4 cellular contexts compared by ENCODE assay signal in the genomic region with DNA sequence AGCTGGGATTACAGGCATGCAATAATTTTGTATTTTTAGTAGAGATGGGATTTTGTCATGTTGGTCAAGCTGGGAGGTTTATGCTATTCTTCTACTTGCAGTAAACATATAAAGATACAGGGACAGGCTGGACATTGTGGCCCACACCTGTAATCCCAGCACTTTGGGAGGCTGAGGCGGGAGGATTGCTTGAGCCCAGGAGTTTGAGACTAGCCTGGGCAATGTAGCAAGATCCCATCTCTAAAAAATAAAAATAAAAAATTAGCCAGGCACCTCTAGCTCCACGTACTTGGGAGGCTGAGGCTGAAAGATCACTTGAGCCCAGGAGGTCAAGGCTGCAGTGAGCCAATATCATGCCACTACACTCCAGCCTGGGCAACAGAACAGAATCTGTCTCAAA.
TF ChIP-seq lines count a peak whose summit lies in the region.

No MANE protein-coding gene starts in this region.

TF ChIP-seq in HEK293, 187 proteins besides CTCF, POLR2A, EP300 and RAD21:
- peak; percentile 52; the same call in 1 of the 2 replicates for TF ChIP-seq ZNF121 (tag by site-specific recombination; IDR thresholded peaks at IDR 0.05)

TF ChIP-seq in WTC11, 78 proteins besides CTCF, POLR2A, EP300 and RAD21:
- peak; percentile 60; the same call in 1 of the 2 replicates for TF ChIP-seq ZNF121 (CRISPR knock-in tag; IDR thresholded peaks at IDR 0.05)

TF ChIP-seq in K562, 482 proteins besides CTCF, POLR2A, EP300 and RAD21:
- TF ChIP-seq ZNF121 (CRISPR knock-in tag; conservative IDR thresholded peaks at IDR 0.05): peak; percentile 79

TF ChIP-seq in HepG2, 621 proteins besides CTCF, POLR2A, EP300 and RAD21:
- TF ChIP-seq ZNF121 (CRISPR knock-in tag; IDR thresholded peaks at IDR 0.05): peak; percentile 48; the same call in 1 of the 2 replicates
TF ChIP-seq in HepG2: peak in this region for 1; not testable (repeated sequence) for 620.
